In the genomic region with DNA sequence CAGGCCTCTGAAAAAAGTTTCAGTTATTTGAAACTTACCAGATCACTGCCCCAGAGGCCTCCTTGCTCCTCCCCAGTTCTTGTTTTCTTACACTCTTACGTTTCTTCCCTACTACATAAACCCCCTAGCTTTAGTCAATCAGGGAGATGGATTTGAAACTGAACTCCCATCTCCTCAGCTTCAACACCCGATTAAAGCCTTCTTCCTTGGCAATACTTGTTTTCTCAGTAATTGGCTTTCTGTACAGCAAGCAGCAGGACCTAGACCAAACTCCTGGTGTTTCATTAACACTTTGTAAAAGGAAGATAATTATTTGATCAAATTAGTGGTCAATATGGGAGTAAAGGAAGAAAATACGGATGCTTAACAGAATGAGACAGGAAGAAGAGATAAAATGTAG, we compare ENCODE assay signal across 29 cellular contexts.
"Had no signal": no experiment of that assay in that cellular context is flagged by ENCODE, and none has a peak within 500 bp of the region (broad histone marks: within the 10 kb centered on the region; RNA-seq: fewer than 3 reads in every experiment).

No MANE protein-coding gene starts in this region.

- H3K27ac Mint-ChIP-seq: dendritic cell treated with granulocyte-macrophage colony-stimulating factor and Interleukin-4, amounts not matched to agents 40 ng/mL and 50 ng/mL, for 4 days; effector memory CD8-positive, alpha-beta T cell; endodermal cell had no signal

- DNase-seq: colonic mucosa; cortex of kidney; dermis blood vessel endothelial cell; dorsolateral prefrontal cortex; effector CD4-positive, alpha-beta T cell; effector CD8-positive, alpha-beta T cell; effector memory CD4-positive, alpha-beta T cell; effector memory CD8-positive, alpha-beta T cell; endodermal cell; erythroblast; esophagus squamous epithelium; foreskin fibroblast; foreskin keratinocyte; foreskin melanocyte; gastrocnemius medialis; glutamatergic neuron; head of caudate nucleus; heart left ventricle; heart right ventricle had no signal

- H3K4me3 ChIP-seq: colonic mucosa, coronary artery, dorsolateral prefrontal cortex, esophagus muscularis mucosa, esophagus squamous epithelium, gastrocnemius medialis, gastroesophageal sphincter, heart left ventricle, heart right ventricle had no signal

- H3K27ac ChIP-seq: colonic mucosa, coronary artery, dorsolateral prefrontal cortex, epithelial cell of prostate, esophagus muscularis mucosa, esophagus squamous epithelium, foreskin keratinocyte, gastrocnemius medialis, gastroesophageal sphincter, heart left ventricle, heart right ventricle had no signal

- H3K27me3 Mint-ChIP-seq: dendritic cell treated with granulocyte-macrophage colony-stimulating factor and Interleukin-4, amounts not matched to agents 40 ng/mL and 50 ng/mL, for 4 days; effector memory CD8-positive, alpha-beta T cell had no signal

- H3K4me1 Mint-ChIP-seq: endodermal cell had no signal

- H3K36me3 ChIP-seq: colonic mucosa, esophagus muscularis mucosa, esophagus squamous epithelium, gastrocnemius medialis, gastroesophageal sphincter, heart left ventricle, heart right ventricle had no signal

- H3K4me3 Mint-ChIP-seq: dendritic cell treated with granulocyte-macrophage colony-stimulating factor and Interleukin-4, amounts not matched to agents 40 ng/mL and 50 ng/mL, for 4 days; effector memory CD8-positive, alpha-beta T cell; endodermal cell had no signal

- H3K27me3 ChIP-seq: colonic mucosa, dorsolateral prefrontal cortex, esophagus muscularis mucosa, esophagus squamous epithelium, foreskin keratinocyte, gastrocnemius medialis, gastroesophageal sphincter, heart left ventricle, heart right ventricle had no signal

- H3K9me3 ChIP-seq: colonic mucosa, esophagus muscularis mucosa, esophagus squamous epithelium, gastrocnemius medialis, gastroesophageal sphincter, heart left ventricle, heart right ventricle had no signal

- FAIRE-seq: colon, endometrium, endothelial cell of umbilical vein, frontal cortex had no signal

- ATAC-seq: effector memory CD8-positive, alpha-beta T cell; esophagus mucosa; foreskin keratinocyte; gastrocnemius medialis; gastroesophageal sphincter; heart left ventricle; heart right ventricle had no signal

- H3K4me1 ChIP-seq: colonic mucosa, esophagus muscularis mucosa, esophagus squamous epithelium, foreskin keratinocyte, gastrocnemius medialis, gastroesophageal sphincter, heart left ventricle, heart right ventricle had no signal
